Comparison of ENCODE assay signal across 8 cellular contexts in the genomic region with DNA sequence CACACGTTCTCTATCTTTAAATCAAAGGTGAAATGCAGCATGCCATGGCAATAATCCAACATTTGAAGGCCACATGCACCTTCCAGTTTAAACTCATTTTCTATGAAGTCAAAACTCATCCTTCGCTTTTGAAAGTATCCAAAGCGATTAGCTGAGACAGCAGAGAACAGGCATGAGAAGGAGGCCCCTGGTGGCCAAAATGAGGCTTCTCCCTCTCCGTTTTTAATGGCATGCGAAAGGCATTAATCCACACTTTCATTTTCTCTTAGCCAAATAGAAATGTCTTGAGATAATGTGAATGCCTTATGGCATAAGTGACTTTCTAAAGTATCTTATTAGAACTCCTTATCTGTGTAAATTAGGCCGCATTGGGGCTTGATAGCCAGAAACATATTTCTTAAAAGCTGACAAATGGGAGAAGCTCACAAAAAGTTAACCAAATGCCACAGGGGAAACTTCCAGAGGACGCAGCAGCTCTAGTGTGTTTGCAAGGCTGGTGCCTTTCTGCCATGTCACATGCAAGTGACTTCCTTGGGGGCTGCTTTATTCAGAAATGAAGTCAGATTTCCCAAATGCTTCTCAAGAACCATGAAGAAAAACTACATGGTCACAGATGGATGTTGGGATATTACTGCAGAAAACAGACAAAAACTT.
DNase-seq lines count a peak whose midpoint lies in the region; ATAC-seq and TF ChIP-seq lines count a peak whose summit lies in the region.

No MANE protein-coding gene starts in this region.

- H3K27ac Mint-ChIP-seq in nephron = peak overlapping the region; percentile 61 to 77 (median 73)
- no peak overlapping the region for H3K27ac Mint-ChIP-seq in activated T-cell treated with anti-CD3 and anti-CD28 coated beads, Interleukin-2, amount 50 U/mL, for 24 hours

- H3K27me3 Mint-ChIP-seq in nephron (ENCODE audit: low read depth) = no peaks in the 10 kb centered on the region
- no peaks in the 10 kb centered on the region for H3K27me3 Mint-ChIP-seq in activated T-cell treated with anti-CD3 and anti-CD28 coated beads, Interleukin-2, amount 50 U/mL, for 24 hours

- DNase-seq in GM03348 (ENCODE audit: low spot score) = peak; percentile 44
- peak; percentile 4 for DNase-seq in KBM-7
- DNase-seq in mammary epithelial cell = peak; percentile 17
- no peak for DNase-seq in HPDE6-E6E7 (ENCODE audit: extremely low spot score)
- DNase-seq in activated T-cell treated with anti-CD3 and anti-CD28 coated beads, Interleukin-2, amount 50 U/mL, for 24 hours = no peak
- DNase-seq in left colon = no peak

- peaks cover 36% of the 10 kb centered on the region for H3K4me1 Mint-ChIP-seq in nephron
- peaks cover 1% of the 10 kb centered on the region for H3K4me1 Mint-ChIP-seq in activated T-cell treated with anti-CD3 and anti-CD28 coated beads, Interleukin-2, amount 50 U/mL, for 24 hours (ENCODE audit: low read depth)

- no peak overlapping the region for H3K9ac ChIP-seq in mammary epithelial cell (ENCODE audit: insufficient read depth, low read length)

- TF ChIP-seq CTCF in mammary epithelial cell (conservative IDR thresholded peaks at IDR 0.05 in 1 of 2, IDR thresholded peaks at IDR 0.05 in 1 of 2; ENCODE audit: extremely low read depth in 1 of 2, insufficient read depth in 1 of 2, low read depth in 1 of 2, low read length in 2 of 2) (peak; percentile 62 to 83), nephron (IDR thresholded peaks at IDR 0.05; ENCODE audit: unreplicated experiment in 3 of 3) (peak; percentile 65 to 71 (median 65))

- H3K27me3 ChIP-seq in mammary epithelial cell (ENCODE audit: insufficient read depth, low read length) = peaks cover 4% of the 10 kb centered on the region

- H3K36me3 ChIP-seq in mammary epithelial cell (ENCODE audit: insufficient read depth, low read length) = no peaks in the 10 kb centered on the region

- no peaks in the 10 kb centered on the region for H4K20me1 ChIP-seq in mammary epithelial cell (ENCODE audit: insufficient read depth, low read length)

- H3K9me3 Mint-ChIP-seq in nephron = no peaks in the 10 kb centered on the region
- H3K9me3 Mint-ChIP-seq in activated T-cell treated with anti-CD3 and anti-CD28 coated beads, Interleukin-2, amount 50 U/mL, for 24 hours = peaks cover 4% of the 10 kb centered on the region

- in situ Hi-C loops in KBM-7 (cut with MboI; ENCODE audit: low pct_unique_long_range_greater_than_20kb, low sequenced_read_pairs) = no loop called here
- in situ Hi-C loops in mammary epithelial cell (cut with MboI; ENCODE audit: low sequenced_read_pairs in 2 of 2) = loop anchor here in 1 of 2 donors (25.0 kb wide), 1 partner anchor 212 kb away; no protein-coding TSS in a partner anchor

- ATAC-seq in left colon = no peak
- no peak for ATAC-seq in GM19324 (IDR thresholded peaks at IDR 0.05; ENCODE audit: low FRiP score, unreplicated experiment)

- CTCF ChIA-PET in mammary epithelial cell (lab: Charles Lee; ENCODE audit: low non-redundant PET) = no interaction called here

- 9% methylated on average over 7 of the region's 7 CpGs for WGBS in mammary epithelial cell (ENCODE audit: low coverage, missing lambda C conversion rate)

- no peak overlapping the region for H3K27ac ChIP-seq in mammary epithelial cell (ENCODE audit: insufficient read depth, low read depth, low read length)

- peak overlapping the region; percentile 67 for H2AFZ ChIP-seq in mammary epithelial cell (ENCODE audit: low read depth, low read length)

- no peaks in the 10 kb centered on the region for H3K79me2 ChIP-seq in mammary epithelial cell (ENCODE audit: insufficient read depth, low read length)

- intact Hi-C loops in mammary epithelial cell (cut with micrococcal nuclease) (loop anchor here (1.0 kb wide), 1 partner anchor 25 kb away; no protein-coding TSS in a partner anchor), left colon (cut with DNase I, micrococcal nuclease) (no loop called here)

- H3K4me1 ChIP-seq in mammary epithelial cell (ENCODE audit: insufficient read depth, low read length) = no peaks in the 10 kb centered on the region

- H3K4me3 Mint-ChIP-seq in nephron = peak overlapping the region in 2 of 3 experiments; percentile 35 to 69
- H3K4me3 Mint-ChIP-seq in activated T-cell treated with anti-CD3 and anti-CD28 coated beads, Interleukin-2, amount 50 U/mL, for 24 hours = no peak overlapping the region

- H3K36me3 Mint-ChIP-seq in nephron (ENCODE audit: low read depth) = no peaks in the 10 kb centered on the region
- H3K36me3 Mint-ChIP-seq in activated T-cell treated with anti-CD3 and anti-CD28 coated beads, Interleukin-2, amount 50 U/mL, for 24 hours (ENCODE audit: low read depth) = no peaks in the 10 kb centered on the region

- H3K9me3 ChIP-seq in mammary epithelial cell (replicated peaks; ENCODE audit: insufficient read depth, low read length) = no peaks in the 10 kb centered on the region

- H3K4me2 ChIP-seq in mammary epithelial cell (ENCODE audit: insufficient read depth, low read depth, low read length) = peak overlapping the region; percentile 67

- BruUV-seq in mammary epithelial cell (replicated peaks; lab: Mats Ljungman, UMichigan) = no TSS peak

- dilution Hi-C loops in mammary epithelial cell (cut with HindIII; ENCODE audit: low sequenced_read_pairs) = no loop called here

- H3K4me3 ChIP-seq in mammary epithelial cell (replicated peaks in 1 of 3; ENCODE audit: insufficient read depth in 1 of 3, low read depth in 2 of 3, low read length in 3 of 3) = peak overlapping the region; percentile 1 to 29 (median 16)

Comparison
In these comparisons a context has a peak if more than half of its experiments do, and no peak if none do; other contexts are left out.
1. DNase-seq: peak in GM03348 (single experiment), KBM-7 (single experiment) and mammary epithelial cell (single experiment); none in HPDE6-E6E7 (single experiment), activated T-cell treated with anti-CD3 and anti-CD28 coated beads, Interleukin-2, amount 50 U/mL, for 24 hours (single experiment) and left colon (0 of 2).